Comparison of ENCODE assay signal across 1 cellular context in the genomic region with DNA sequence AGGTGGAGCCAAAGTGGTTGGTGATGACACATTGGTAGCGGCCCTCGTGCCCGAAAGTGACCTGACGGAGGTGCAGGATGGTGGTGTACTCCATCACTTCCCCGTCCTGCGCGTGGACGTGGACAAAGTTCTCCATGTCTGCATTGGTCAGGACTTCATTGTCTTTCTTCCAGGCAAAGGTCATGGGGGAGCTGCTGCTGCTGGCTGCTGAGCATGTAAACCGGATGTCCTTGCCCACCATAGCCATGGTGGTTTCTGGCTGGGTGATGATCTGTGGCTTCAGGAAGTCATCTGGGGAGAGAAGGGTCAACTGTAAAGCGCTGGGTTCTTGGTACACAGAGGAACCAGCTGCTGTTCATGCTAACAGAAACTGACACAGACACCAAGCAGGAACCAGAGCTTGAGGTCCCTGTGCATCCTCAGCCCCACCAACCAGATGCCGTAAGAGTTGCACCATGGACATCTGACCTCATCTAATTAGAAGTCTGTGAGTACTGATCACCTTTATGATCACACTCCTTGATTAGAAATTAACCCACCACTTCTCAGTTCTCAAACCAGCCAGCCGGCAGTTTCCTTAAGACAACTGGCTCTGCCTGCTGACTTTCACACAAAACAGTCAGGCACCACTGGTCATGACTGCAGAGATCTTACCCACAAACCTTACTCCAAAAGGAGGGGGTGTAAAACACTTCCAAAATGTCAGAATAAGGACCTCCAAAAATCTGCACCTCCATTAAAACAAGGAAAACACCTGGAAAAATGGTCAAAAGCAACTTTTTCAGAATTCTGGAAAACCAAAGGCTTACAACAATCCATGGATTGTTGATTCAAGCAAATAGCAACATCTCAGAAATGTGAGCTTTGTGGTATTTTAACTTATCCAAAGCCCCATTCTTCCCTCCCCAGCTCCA.
TF ChIP-seq lines count a peak whose summit lies in the region.

No MANE protein-coding gene starts in this region.

TF ChIP-seq in GM12878, 131 proteins besides CTCF, POLR2A, EP300 and RAD21 (continued from another document and continues in another):
- TF ChIP-seq SIN3A (IDR thresholded peaks at IDR 0.05; ENCODE audit: low read depth, low read length): no peak
- no peak for TF ChIP-seq ASH2L (IDR thresholded peaks at IDR 0.05; ENCODE audit: borderline replicate concordance, low read depth)
- peak; percentile 68 for TF ChIP-seq DPF2 (IDR thresholded peaks at IDR 0.05)
- TF ChIP-seq RB1 (IDR thresholded peaks at IDR 0.05; ENCODE audit: borderline replicate concordance): 0 out of 2 replicates have a peak, but pooled peaks have one; percentile 34
- TF ChIP-seq YBX1 (IDR thresholded peaks at IDR 0.05): no peak
- no peak; the same call in 1 of the 2 replicates for TF ChIP-seq CBFB (IDR thresholded peaks at IDR 0.05; ENCODE audit: low read depth)
- TF ChIP-seq SMAD1 (IDR thresholded peaks at IDR 0.05; ENCODE audit: low read depth, partially characterized antibody): no peak
- no peak for TF ChIP-seq SREBF2 (IDR thresholded peaks at IDR 0.05; ENCODE audit: low read length)
- TF ChIP-seq ZNF384 (IDR thresholded peaks at IDR 0.05; ENCODE audit: borderline replicate concordance, low read depth, low read length): no peak
- no peak for TF ChIP-seq POLR2AphosphoS2 (IDR thresholded peaks at IDR 0.05; ENCODE audit: low read depth, low read length)
- no peak for TF ChIP-seq ZZZ3 (IDR thresholded peaks at IDR 0.05; ENCODE audit: control insufficient read depth, insufficient read length, low read depth)
- TF ChIP-seq ELK1 (IDR thresholded peaks at IDR 0.05; ENCODE audit: low read depth, low read length): no peak
- TF ChIP-seq NR2F1 (conservative IDR thresholded peaks at IDR 0.05): peak; percentile 97
- TF ChIP-seq CREM (IDR thresholded peaks at IDR 0.05; ENCODE audit: low read depth): peak; percentile 52; the same call in 1 of the 2 replicates
- TF ChIP-seq EZH2 (IDR thresholded peaks at IDR 0.05; ENCODE audit: borderline replicate concordance, control insufficient read depth, low read depth, low read length): no peak
- no peak for TF ChIP-seq MXI1 (IDR thresholded peaks at IDR 0.05; ENCODE audit: low read depth, low read length)
- TF ChIP-seq POU2F2 (IDR thresholded peaks at IDR 0.05; ENCODE audit: borderline replicate concordance, low read depth, low read length): no peak
- TF ChIP-seq FOS (IDR thresholded peaks at IDR 0.05; ENCODE audit: borderline replicate concordance, extremely low read depth, insufficient read length): no peak
- TF ChIP-seq, protein P1, sequence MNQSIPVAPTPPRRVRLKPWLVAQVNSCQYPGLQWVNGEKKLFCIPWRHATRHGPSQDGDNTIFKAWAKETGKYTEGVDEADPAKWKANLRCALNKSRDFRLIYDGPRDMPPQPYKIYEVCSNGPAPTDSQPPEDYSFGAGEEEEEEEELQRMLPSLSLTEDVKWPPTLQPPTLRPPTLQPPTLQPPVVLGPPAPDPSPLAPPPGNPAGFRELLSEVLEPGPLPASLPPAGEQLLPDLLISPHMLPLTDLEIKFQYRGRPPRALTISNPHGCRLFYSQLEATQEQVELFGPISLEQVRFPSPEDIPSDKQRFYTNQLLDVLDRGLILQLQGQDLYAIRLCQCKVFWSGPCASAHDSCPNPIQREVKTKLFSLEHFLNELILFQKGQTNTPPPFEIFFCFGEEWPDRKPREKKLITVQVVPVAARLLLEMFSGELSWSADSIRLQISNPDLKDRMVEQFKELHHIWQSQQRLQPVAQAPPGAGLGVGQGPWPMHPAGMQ (IDR thresholded peaks at IDR 0.05; ENCODE audit: borderline replicate concordance): no peak
- TF ChIP-seq BRCA1 (IDR thresholded peaks at IDR 0.05; ENCODE audit: low read depth, low read length): no peak
- TF ChIP-seq IKZF2 (IDR thresholded peaks at IDR 0.05): peak; percentile 88 to 90
- no peak for TF ChIP-seq SP1 (IDR thresholded peaks at IDR 0.05; ENCODE audit: low read depth, low read length)
- no peak for TF ChIP-seq CHD1 (IDR thresholded peaks at IDR 0.05; ENCODE audit: low read depth, low read length)
- peak; percentile 89 for TF ChIP-seq IKZF1 (conservative IDR thresholded peaks at IDR 0.05)
- TF ChIP-seq SPI1 (IDR thresholded peaks at IDR 0.05; ENCODE audit: borderline replicate concordance, insufficient read depth, low read depth, low read length): 0 out of 2 replicates have a peak, but pooled peaks have one; percentile 30
- TF ChIP-seq BMI1 (IDR thresholded peaks at IDR 0.05; ENCODE audit: borderline replicate concordance): no peak
- TF ChIP-seq TBL1XR1 (IDR thresholded peaks at IDR 0.05; ENCODE audit: low read depth, low read length): no peak
- peak; percentile 86 for TF ChIP-seq SMARCA5 (IDR thresholded peaks at IDR 0.05)
- no peak for TF ChIP-seq CHD2 (IDR thresholded peaks at IDR 0.05; ENCODE audit: borderline replicate concordance, low read depth, low read length)
- no peak for TF ChIP-seq CBX5 (IDR thresholded peaks at IDR 0.05; ENCODE audit: low read depth)
- TF ChIP-seq, protein P2, sequence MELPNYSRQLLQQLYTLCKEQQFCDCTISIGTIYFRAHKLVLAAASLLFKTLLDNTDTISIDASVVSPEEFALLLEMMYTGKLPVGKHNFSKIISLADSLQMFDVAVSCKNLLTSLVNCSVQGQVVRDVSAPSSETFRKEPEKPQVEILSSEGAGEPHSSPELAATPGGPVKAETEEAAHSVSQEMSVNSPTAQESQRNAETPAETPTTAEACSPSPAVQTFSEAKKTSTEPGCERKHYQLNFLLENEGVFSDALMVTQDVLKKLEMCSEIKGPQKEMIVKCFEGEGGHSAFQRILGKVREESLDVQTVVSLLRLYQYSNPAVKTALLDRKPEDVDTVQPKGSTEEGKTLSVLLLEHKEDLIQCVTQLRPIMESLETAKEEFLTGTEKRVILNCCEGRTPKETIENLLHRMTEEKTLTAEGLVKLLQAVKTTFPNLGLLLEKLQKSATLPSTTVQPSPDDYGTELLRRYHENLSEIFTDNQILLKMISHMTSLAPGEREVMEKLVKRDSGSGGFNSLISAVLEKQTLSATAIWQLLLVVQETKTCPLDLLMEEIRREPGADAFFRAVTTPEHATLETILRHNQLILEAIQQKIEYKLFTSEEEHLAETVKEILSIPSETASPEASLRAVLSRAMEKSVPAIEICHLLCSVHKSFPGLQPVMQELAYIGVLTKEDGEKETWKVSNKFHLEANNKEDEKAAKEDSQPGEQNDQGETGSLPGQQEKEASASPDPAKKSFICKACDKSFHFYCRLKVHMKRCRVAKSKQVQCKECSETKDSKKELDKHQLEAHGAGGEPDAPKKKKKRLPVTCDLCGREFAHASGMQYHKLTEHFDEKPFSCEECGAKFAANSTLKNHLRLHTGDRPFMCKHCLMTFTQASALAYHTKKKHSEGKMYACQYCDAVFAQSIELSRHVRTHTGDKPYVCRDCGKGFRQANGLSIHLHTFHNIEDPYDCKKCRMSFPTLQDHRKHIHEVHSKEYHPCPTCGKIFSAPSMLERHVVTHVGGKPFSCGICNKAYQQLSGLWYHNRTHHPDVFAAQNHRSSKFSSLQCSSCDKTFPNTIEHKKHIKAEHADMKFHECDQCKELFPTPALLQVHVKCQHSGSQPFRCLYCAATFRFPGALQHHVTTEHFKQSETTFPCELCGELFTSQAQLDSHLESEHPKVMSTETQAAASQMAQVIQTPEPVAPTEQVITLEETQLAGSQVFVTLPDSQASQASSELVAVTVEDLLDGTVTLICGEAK (IDR thresholded peaks at IDR 0.05; ENCODE audit: borderline replicate concordance): no peak
- TF ChIP-seq, protein P3, sequence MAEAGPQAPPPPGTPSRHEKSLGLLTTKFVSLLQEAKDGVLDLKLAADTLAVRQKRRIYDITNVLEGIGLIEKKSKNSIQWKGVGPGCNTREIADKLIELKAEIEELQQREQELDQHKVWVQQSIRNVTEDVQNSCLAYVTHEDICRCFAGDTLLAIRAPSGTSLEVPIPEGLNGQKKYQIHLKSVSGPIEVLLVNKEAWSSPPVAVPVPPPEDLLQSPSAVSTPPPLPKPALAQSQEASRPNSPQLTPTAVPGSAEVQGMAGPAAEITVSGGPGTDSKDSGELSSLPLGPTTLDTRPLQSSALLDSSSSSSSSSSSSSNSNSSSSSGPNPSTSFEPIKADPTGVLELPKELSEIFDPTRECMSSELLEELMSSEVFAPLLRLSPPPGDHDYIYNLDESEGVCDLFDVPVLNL (IDR thresholded peaks at IDR 0.05; ENCODE audit: low read depth, low read length): no peak
- TF ChIP-seq, protein P4, sequence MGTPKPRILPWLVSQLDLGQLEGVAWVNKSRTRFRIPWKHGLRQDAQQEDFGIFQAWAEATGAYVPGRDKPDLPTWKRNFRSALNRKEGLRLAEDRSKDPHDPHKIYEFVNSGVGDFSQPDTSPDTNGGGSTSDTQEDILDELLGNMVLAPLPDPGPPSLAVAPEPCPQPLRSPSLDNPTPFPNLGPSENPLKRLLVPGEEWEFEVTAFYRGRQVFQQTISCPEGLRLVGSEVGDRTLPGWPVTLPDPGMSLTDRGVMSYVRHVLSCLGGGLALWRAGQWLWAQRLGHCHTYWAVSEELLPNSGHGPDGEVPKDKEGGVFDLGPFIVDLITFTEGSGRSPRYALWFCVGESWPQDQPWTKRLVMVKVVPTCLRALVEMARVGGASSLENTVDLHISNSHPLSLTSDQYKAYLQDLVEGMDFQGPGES (IDR thresholded peaks at IDR 0.05): no peak
- TF ChIP-seq TCF7 (IDR thresholded peaks at IDR 0.05; ENCODE audit: borderline replicate concordance): no peak
- peak; percentile 90 for TF ChIP-seq MTA2 (IDR thresholded peaks at IDR 0.05; ENCODE audit: low read depth)
- TF ChIP-seq, protein P5, sequence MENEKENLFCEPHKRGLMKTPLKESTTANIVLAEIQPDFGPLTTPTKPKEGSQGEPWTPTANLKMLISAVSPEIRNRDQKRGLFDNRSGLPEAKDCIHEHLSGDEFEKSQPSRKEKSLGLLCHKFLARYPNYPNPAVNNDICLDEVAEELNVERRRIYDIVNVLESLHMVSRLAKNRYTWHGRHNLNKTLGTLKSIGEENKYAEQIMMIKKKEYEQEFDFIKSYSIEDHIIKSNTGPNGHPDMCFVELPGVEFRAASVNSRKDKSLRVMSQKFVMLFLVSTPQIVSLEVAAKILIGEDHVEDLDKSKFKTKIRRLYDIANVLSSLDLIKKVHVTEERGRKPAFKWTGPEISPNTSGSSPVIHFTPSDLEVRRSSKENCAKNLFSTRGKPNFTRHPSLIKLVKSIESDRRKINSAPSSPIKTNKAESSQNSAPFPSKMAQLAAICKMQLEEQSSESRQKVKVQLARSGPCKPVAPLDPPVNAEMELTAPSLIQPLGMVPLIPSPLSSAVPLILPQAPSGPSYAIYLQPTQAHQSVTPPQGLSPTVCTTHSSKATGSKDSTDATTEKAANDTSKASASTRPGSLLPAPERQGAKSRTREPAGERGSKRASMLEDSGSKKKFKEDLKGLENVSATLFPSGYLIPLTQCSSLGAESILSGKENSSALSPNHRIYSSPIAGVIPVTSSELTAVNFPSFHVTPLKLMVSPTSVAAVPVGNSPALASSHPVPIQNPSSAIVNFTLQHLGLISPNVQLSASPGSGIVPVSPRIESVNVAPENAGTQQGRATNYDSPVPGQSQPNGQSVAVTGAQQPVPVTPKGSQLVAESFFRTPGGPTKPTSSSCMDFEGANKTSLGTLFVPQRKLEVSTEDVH (IDR thresholded peaks at IDR 0.05; ENCODE audit: low read depth, partially characterized antibody): no peak
- TF ChIP-seq, protein P6, sequence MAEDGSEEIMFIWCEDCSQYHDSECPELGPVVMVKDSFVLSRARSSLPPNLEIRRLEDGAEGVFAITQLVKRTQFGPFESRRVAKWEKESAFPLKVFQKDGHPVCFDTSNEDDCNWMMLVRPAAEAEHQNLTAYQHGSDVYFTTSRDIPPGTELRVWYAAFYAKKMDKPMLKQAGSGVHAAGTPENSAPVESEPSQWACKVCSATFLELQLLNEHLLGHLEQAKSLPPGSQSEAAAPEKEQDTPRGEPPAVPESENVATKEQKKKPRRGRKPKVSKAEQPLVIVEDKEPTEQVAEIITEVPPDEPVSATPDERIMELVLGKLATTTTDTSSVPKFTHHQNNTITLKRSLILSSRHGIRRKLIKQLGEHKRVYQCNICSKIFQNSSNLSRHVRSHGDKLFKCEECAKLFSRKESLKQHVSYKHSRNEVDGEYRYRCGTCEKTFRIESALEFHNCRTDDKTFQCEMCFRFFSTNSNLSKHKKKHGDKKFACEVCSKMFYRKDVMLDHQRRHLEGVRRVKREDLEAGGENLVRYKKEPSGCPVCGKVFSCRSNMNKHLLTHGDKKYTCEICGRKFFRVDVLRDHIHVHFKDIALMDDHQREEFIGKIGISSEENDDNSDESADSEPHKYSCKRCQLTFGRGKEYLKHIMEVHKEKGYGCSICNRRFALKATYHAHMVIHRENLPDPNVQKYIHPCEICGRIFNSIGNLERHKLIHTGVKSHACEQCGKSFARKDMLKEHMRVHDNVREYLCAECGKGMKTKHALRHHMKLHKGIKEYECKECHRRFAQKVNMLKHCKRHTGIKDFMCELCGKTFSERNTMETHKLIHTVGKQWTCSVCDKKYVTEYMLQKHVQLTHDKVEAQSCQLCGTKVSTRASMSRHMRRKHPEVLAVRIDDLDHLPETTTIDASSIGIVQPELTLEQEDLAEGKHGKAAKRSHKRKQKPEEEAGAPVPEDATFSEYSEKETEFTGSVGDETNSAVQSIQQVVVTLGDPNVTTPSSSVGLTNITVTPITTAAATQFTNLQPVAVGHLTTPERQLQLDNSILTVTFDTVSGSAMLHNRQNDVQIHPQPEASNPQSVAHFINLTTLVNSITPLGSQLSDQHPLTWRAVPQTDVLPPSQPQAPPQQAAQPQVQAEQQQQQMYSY (CRISPR knock-in tag; IDR thresholded peaks at IDR 0.05): no peak
- TF ChIP-seq RUNX3 (IDR thresholded peaks at IDR 0.05; ENCODE audit: low read length): peak; percentile 62
- peak; percentile 74; the same call in 1 of the 2 replicates for TF ChIP-seq NBN (IDR thresholded peaks at IDR 0.05)
- TF ChIP-seq SREBF1 (IDR thresholded peaks at IDR 0.05; ENCODE audit: low read length): no peak
- no peak; a peak in 1 of 4 replicates for TF ChIP-seq ETV6 (conservative IDR thresholded peaks at IDR 0.05 in 1 of 2, IDR thresholded peaks at IDR 0.05 in 1 of 2; ENCODE audit: borderline replicate concordance in 1 of 2, low read depth in 1 of 2)
- TF ChIP-seq PAX8 (IDR thresholded peaks at IDR 0.05): 0 out of 2 replicates have a peak, but pooled peaks have one; percentile 83
- peak; percentile 44; the same call in 1 of the 2 replicates for TF ChIP-seq NKRF (conservative IDR thresholded peaks at IDR 0.05)
